11 cellular contexts compared by ENCODE assay signal in the genomic region with DNA sequence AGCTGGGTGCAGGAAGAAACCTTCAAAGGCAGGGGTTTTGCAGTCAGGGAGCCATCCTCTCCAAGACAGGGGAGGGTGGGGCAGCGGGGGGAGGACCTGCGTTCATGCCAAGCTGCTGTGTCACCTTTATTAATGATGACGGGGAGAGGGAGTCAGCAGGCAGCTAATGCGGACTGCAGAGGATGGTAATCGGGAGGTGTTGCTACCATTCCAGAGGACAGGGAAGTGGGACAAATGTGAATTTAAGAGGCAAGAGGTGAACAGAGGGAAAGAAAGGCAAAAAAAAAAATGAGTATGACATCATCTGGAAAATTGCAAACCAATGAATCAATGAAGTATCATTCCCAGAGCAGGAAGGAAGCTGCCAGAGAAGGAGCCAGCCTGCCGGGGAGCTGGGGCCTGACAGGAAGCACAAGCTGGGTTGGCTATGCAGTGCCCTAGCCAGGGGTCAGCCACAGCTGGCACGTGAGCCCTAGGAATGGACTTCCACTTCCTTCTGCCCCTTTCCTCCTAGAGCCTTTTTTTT. TPM values are rescaled to one million over a fixed set of nuclear protein-coding genes. Genes with fewer than 3 reads are reported as not detected.
DNase-seq lines count a peak whose midpoint lies in the region; ATAC-seq and TF ChIP-seq lines count a peak whose summit lies in the region.
"Had no signal": no experiment of that assay in that cellular context is flagged by ENCODE, and none has a peak within 500 bp of the region (broad histone marks: within the 10 kb centered on the region; RNA-seq: fewer than 3 reads in every experiment).

No MANE protein-coding gene starts in this region.

- H3K36me3 ChIP-seq in gastrocnemius medialis, result no peaks in the 10 kb centered on the region

- peak; percentile 98 for ATAC-seq in foreskin keratinocyte
- no peak for ATAC-seq in gastrocnemius medialis
- ATAC-seq in GM18909 (IDR thresholded peaks at IDR 0.05; ENCODE audit: poor library complexity, unreplicated experiment), result no peak
- no peak for ATAC-seq in GM19324 (IDR thresholded peaks at IDR 0.05; ENCODE audit: low FRiP score, unreplicated experiment)
- no peak for ATAC-seq in natural killer cell

- DNase-seq in GM04504 (ENCODE audit: low read depth), result peak; percentile 53
- DNase-seq in SW 1271 (lab: John Stamatoyannopoulos, UW), result peak; percentile 93
- DNase-seq in foreskin keratinocyte, result peak; percentile 91 to 98
- DNase-seq in gastrocnemius medialis, result peak; percentile 9 to 18
- DNase-seq in SHP77 (lab: John Stamatoyannopoulos, UW), result no peak
- no peak for DNase-seq in natural killer cell
- DNase-seq: activated CD4-positive, alpha-beta T cell treated with anti-CD3 and anti-CD28 coated beads for 48 hours; NCI-H510A treated with DMSO at 0.1 percent for 48 hours had no signal

- H3K4me1 ChIP-seq in foreskin keratinocyte (peaks cover 21% of the 10 kb centered on the region), gastrocnemius medialis (no peaks in the 10 kb centered on the region)

- H3K27ac ChIP-seq in foreskin keratinocyte (peak overlapping the region; percentile 29), gastrocnemius medialis (no peak overlapping the region)

- H3K27me3 ChIP-seq in foreskin keratinocyte, result no peaks in the 10 kb centered on the region
- H3K27me3 ChIP-seq in gastrocnemius medialis, result no peaks in the 10 kb centered on the region

- TF ChIP-seq CTCF in foreskin keratinocyte (conservative IDR thresholded peaks at IDR 0.05), result no peak
- TF ChIP-seq CTCF in gastrocnemius medialis (IDR thresholded peaks at IDR 0.05 in 4 of 5, conservative IDR thresholded peaks at IDR 0.05 in 1 of 5), result no peak
- TF ChIP-seq CTCF in natural killer cell (IDR thresholded peaks at IDR 0.05), result no peak

- intact Hi-C loops in gastrocnemius medialis (cut with DNase I; ENCODE audit: low total_unique reads) (no loop called here), natural killer cell (cut with micrococcal nuclease) (no loop called here)

- H3K9me3 ChIP-seq in gastrocnemius medialis, result no peaks in the 10 kb centered on the region

- no peak for TF ChIP-seq POLR2A in gastrocnemius medialis (IDR thresholded peaks at IDR 0.05)

- in situ Hi-C loops in gastrocnemius medialis (cut with MboI; ENCODE audit: low sequenced_read_pairs in 4 of 4), result no loop called here

- H3K9me3 Mint-ChIP-seq in natural killer cell, result no peaks in the 10 kb centered on the region

- H3K4me1 Mint-ChIP-seq in natural killer cell, result peaks cover 27 to 51% of the 10 kb centered on the region in 2 donors

- H3K27me3 Mint-ChIP-seq in natural killer cell (ENCODE audit: low read depth in 2 of 2), result no peaks in the 10 kb centered on the region

- H3K36me3 Mint-ChIP-seq in natural killer cell, result no peaks in the 10 kb centered on the region

- peak overlapping the region in 1 of 2 donors; percentile 51 for H3K27ac Mint-ChIP-seq in natural killer cell

- H3K4me3 Mint-ChIP-seq in natural killer cell, result no peak overlapping the region

- no peak overlapping the region for H3K4me3 ChIP-seq in gastrocnemius medialis
- H3K4me3 ChIP-seq: lung had no signal

RNA-seq across cellular contexts. Expression of gene INSYN2B, which starts 9.3 kb away (rescaled TPM):
- total RNA-seq in foreskin keratinocyte (6.7 and 8.4 TPM in 2 replicates), gastrocnemius medialis (under 1 TPM in 1 of 4 donors, not detected in 3; 0.07 TPM), natural killer cell (not detected)
- polyA plus RNA-seq in foreskin keratinocyte, result 0.13 and 0.26 TPM in 2 replicates

Comparison
In these comparisons a context has a peak if more than half of its experiments do, and no peak if none do; other contexts are left out.
1. DNase-seq: peak in GM04504 (single experiment), SW 1271 (2 of 2), foreskin keratinocyte (2 of 2) and gastrocnemius medialis (2 of 2); none in SHP77 (0 of 2) and natural killer cell (single experiment).